ENCODE assay signal across 28 cellular contexts in genomic region chr5:19200251-19200650, GRCh38.
"Had no signal": no experiment of that assay in that cellular context is flagged by ENCODE, and none has a peak within 500 bp of the region (broad histone marks: within the 10 kb centered on the region; RNA-seq: fewer than 3 reads in every experiment).

No MANE protein-coding gene starts in this region.

- H3K27me3 Mint-ChIP-seq: activated CD4-positive, alpha-beta memory T cell treated with anti-CD3 and anti-CD28 coated beads, Interleukin-2, amount 10 ng/mL, durations not matched to agents 7 days and 5 days; activated CD4-positive, alpha-beta T cell treated with anti-CD3 and anti-CD28 coated beads, Interleukin-2, amount 10 ng/mL, durations not matched to agents 7 days and 5 days; activated naive CD4-positive, alpha-beta T cell treated with anti-CD3 and anti-CD28 coated beads, Interleukin-2, amount 10 ng/mL, durations not matched to agents 7 days and 5 days; activated naive CD8-positive, alpha-beta T cell treated with anti-CD3 and anti-CD28 coated beads, Interleukin-2, amount 10 ng/mL, durations not matched to agents 7 days and 5 days; activated T-cell treated with anti-CD3 and anti-CD28 coated beads, Interleukin-2, amount 50 U/mL, for 24 hours; central memory CD8-positive, alpha-beta T cell; effector memory CD8-positive, alpha-beta T cell had no signal

- H3K4me1 ChIP-seq: ascending aorta, breast epithelium had no signal

- H3K27ac Mint-ChIP-seq: activated CD4-positive, alpha-beta memory T cell treated with anti-CD3 and anti-CD28 coated beads, Interleukin-2, amount 10 ng/mL, durations not matched to agents 7 days and 5 days; activated CD4-positive, alpha-beta T cell treated with anti-CD3 and anti-CD28 coated beads, Interleukin-2, amount 10 ng/mL, durations not matched to agents 7 days and 5 days; activated naive CD4-positive, alpha-beta T cell treated with anti-CD3 and anti-CD28 coated beads, Interleukin-2, amount 10 ng/mL, durations not matched to agents 7 days and 5 days; activated naive CD4-positive, alpha-beta T cell treated with anti-CD3 and anti-CD28 coated beads, Interleukin-2, amount 50 U/mL, for 72 hours; activated naive CD8-positive, alpha-beta T cell treated with anti-CD3 and anti-CD28 coated beads, Interleukin-2, amount 10 ng/mL, durations not matched to agents 7 days and 5 days; activated T-cell treated with anti-CD3 and anti-CD28 coated beads, Interleukin-2, amount 50 U/mL, for 24 hours; activated T-cell treated with anti-CD3 and anti-CD28 coated beads, Interleukin-2, amount 50 U/mL, for 72 hours; brain; effector memory CD8-positive, alpha-beta T cell; WTC11 had no signal

- H3K4me1 Mint-ChIP-seq: activated CD4-positive, alpha-beta memory T cell treated with anti-CD3 and anti-CD28 coated beads, Interleukin-2, amount 10 ng/mL, durations not matched to agents 7 days and 5 days; activated CD4-positive, alpha-beta T cell treated with anti-CD3 and anti-CD28 coated beads, Interleukin-2, amount 10 ng/mL, durations not matched to agents 7 days and 5 days; activated naive CD4-positive, alpha-beta T cell treated with anti-CD3 and anti-CD28 coated beads, Interleukin-2, amount 10 ng/mL, durations not matched to agents 7 days and 5 days; activated naive CD8-positive, alpha-beta T cell treated with anti-CD3 and anti-CD28 coated beads, Interleukin-2, amount 10 ng/mL, durations not matched to agents 7 days and 5 days; brain; central memory CD8-positive, alpha-beta T cell; WTC11 had no signal

- H3K27me3 ChIP-seq: ascending aorta, breast epithelium, cardiac muscle cell had no signal

- H3K4me3 ChIP-seq: ascending aorta, breast epithelium, cardiac muscle cell, coronary artery had no signal

- H3K9me3 Mint-ChIP-seq: activated CD4-positive, alpha-beta memory T cell treated with anti-CD3 and anti-CD28 coated beads, Interleukin-2, amount 10 ng/mL, durations not matched to agents 7 days and 5 days; activated CD4-positive, alpha-beta T cell treated with anti-CD3 and anti-CD28 coated beads, Interleukin-2, amount 10 ng/mL, durations not matched to agents 7 days and 5 days; activated naive CD4-positive, alpha-beta T cell treated with anti-CD3 and anti-CD28 coated beads, Interleukin-2, amount 10 ng/mL, durations not matched to agents 7 days and 5 days; brain; WTC11 had no signal

- H3K4me3 Mint-ChIP-seq: activated CD4-positive, alpha-beta memory T cell treated with anti-CD3 and anti-CD28 coated beads, Interleukin-2, amount 10 ng/mL, durations not matched to agents 7 days and 5 days; activated CD4-positive, alpha-beta T cell treated with anti-CD3 and anti-CD28 coated beads, Interleukin-2, amount 10 ng/mL, durations not matched to agents 7 days and 5 days; activated naive CD4-positive, alpha-beta T cell treated with anti-CD3 and anti-CD28 coated beads, Interleukin-2, amount 10 ng/mL, durations not matched to agents 7 days and 5 days; activated naive CD8-positive, alpha-beta T cell treated with anti-CD3 and anti-CD28 coated beads, Interleukin-2, amount 10 ng/mL, durations not matched to agents 7 days and 5 days; activated T-cell treated with anti-CD3 and anti-CD28 coated beads, Interleukin-2, amount 50 U/mL, for 24 hours; activated T-cell treated with anti-CD3 and anti-CD28 coated beads, Interleukin-2, amount 50 U/mL, for 72 hours; brain; central memory CD8-positive, alpha-beta T cell; effector memory CD8-positive, alpha-beta T cell; WTC11 had no signal

- H3K27ac ChIP-seq: ascending aorta, breast epithelium, cardiac muscle cell, coronary artery, epithelial cell of prostate, VCaP had no signal

- H3K9me3 ChIP-seq: ascending aorta, breast epithelium had no signal

- H3K36me3 Mint-ChIP-seq: activated naive CD4-positive, alpha-beta T cell treated with anti-CD3 and anti-CD28 coated beads, Interleukin-2, amount 10 ng/mL, durations not matched to agents 7 days and 5 days; activated naive CD4-positive, alpha-beta T cell treated with anti-CD3 and anti-CD28 coated beads, Interleukin-2, amount 50 U/mL, for 72 hours; activated naive CD8-positive, alpha-beta T cell treated with anti-CD3 and anti-CD28 coated beads, Interleukin-2, amount 10 ng/mL, durations not matched to agents 7 days and 5 days; brain; WTC11 had no signal

- DNase-seq: activated CD4-positive, alpha-beta memory T cell treated with anti-CD3 and anti-CD28 coated beads, Interleukin-2, amount 10 ng/mL, durations not matched to agents 7 days and 5 days; activated CD4-positive, alpha-beta T cell treated with anti-CD3 and anti-CD28 coated beads for 1 hour; activated CD4-positive, alpha-beta T cell treated with anti-CD3 and anti-CD28 coated beads for 4 hours; activated CD4-positive, alpha-beta T cell treated with anti-CD3 and anti-CD28 coated beads, Interleukin-2, amount 10 ng/mL, durations not matched to agents 7 days and 5 days; activated CD4-positive, alpha-beta T cell treated with anti-CD3 and anti-CD28 coated beads, Interleukin-2, amount 50 U/mL, for 4 hours; activated CD8-positive, alpha-beta memory T cell treated with anti-CD3 and anti-CD28 coated beads, Interleukin-2, amount 50 U/mL, for 48 hours; activated gamma-delta T cell; activated naive CD4-positive, alpha-beta T cell; activated naive CD4-positive, alpha-beta T cell treated with anti-CD3 and anti-CD28 coated beads, Interleukin-2, amount 10 ng/mL, durations not matched to agents 7 days and 5 days; activated naive CD8-positive, alpha-beta T cell treated with anti-CD3 and anti-CD28 coated beads, Interleukin-2, amount 10 ng/mL, durations not matched to agents 7 days and 5 days; activated T-cell treated with anti-CD3 and anti-CD28 coated beads for 4 hours; activated T-cell treated with anti-CD3 and anti-CD28 coated beads, Interleukin-2, amount 50 U/mL, for 24 hours; activated T-cell treated with anti-CD3 and anti-CD28 coated beads, Interleukin-2, amount 50 U/mL, for 72 hours; dermis blood vessel endothelial cell; effector CD4-positive, alpha-beta T cell; effector memory CD8-positive, alpha-beta T cell; foreskin fibroblast; T-helper 2 cell had no signal

- ATAC-seq: activated naive CD4-positive, alpha-beta T cell treated with anti-CD3 and anti-CD28 coated beads, Interleukin-2, amount 50 U/mL, for 72 hours; activated T-cell treated with anti-CD3 and anti-CD28 coated beads, Interleukin-2, amount 50 U/mL, for 72 hours; effector memory CD8-positive, alpha-beta T cell had no signal

- H3K36me3 ChIP-seq: ascending aorta, breast epithelium, cardiac muscle cell had no signal
